In the genomic region with DNA sequence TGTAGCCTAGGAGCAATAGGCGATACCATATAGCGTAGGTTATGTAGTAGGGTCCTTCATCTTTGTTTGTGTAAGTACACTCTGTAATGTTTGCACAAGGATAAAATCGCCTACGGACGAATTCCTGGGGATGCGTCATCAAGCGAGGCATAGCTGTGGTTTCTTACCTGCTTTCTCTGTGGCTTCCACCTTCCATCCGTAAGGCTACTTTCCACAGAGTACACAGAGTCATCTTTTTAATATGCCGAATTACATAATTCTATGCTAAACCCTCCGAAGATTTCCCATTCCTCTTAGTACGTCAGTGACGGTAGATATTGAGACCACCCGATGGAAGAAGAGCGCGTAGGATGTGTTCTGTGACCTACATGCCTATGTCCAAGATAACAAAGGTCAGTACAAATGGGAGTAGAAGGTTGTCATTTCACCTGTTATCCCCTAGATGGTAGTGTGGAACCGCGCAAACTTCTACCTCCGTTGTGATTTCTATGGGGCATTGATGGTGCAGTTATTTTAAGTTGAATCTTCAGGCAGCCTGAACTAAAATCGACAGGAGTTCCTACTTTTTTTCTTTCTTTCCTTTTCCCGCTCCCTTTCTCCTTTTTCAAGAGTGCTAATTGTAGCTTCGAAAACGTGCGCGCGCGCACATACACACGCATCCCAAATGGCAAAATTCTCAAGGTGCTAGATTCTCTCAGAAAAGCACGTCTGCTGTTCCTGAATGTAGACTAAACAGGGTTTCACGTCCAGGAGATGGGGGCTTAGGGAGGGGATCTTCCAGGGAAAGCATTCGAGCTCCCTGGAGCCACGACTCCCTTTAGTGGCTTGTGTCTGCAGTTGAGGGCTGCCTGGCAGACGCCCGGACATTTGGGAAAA, we compare ENCODE assay signal across 8 cellular contexts.
A peak's percentile ranks its signal among the peaks of the same experiment; 100 is the strongest.
DNase-seq lines count a peak whose midpoint lies in the region; ATAC-seq and TF ChIP-seq lines count a peak whose summit lies in the region.

No MANE protein-coding gene starts in this region.

- H3K4me3 ChIP-seq in RWPE2 (ENCODE audit: severe bottlenecking): peak overlapping the region; percentile 12

- no peaks in the 10 kb centered on the region for H3K9me3 ChIP-seq in RWPE2 (ENCODE audit: severe bottlenecking)

- H3K36me3 ChIP-seq in RWPE2 (ENCODE audit: low read depth): no peaks in the 10 kb centered on the region

- ATAC-seq in GM21529 (IDR thresholded peaks at IDR 0.05; ENCODE audit: unreplicated experiment): peak; percentile 96
- peak; percentile 94 for ATAC-seq in RWPE2 (ENCODE audit: low read depth)

- TF ChIP-seq POLR2A in erythroblast (IDR thresholded peaks at IDR 0.05; ENCODE audit: low read length): no peak

- peak; percentile 93 for TF ChIP-seq CTCF in RWPE2 (IDR thresholded peaks at IDR 0.05; ENCODE audit: poor library complexity, severe bottlenecking)

- peak overlapping the region; percentile 85 for H3K27ac ChIP-seq in RWPE2 (ENCODE audit: poor library complexity, severe bottlenecking)

- H3K4me1 ChIP-seq in RWPE2 (ENCODE audit: insufficient read depth, poor library complexity, severe bottlenecking): peaks cover 28% of the 10 kb centered on the region

- no peaks in the 10 kb centered on the region for H3K27me3 ChIP-seq in RWPE2 (ENCODE audit: insufficient read depth, poor library complexity, severe bottlenecking)

- DNase-seq in activated CD4-positive, alpha-beta T cell treated with anti-CD3 and anti-CD28 coated beads for 48 hours: peak; percentile 17
- DNase-seq in activated CD4-positive, alpha-beta T cell treated with anti-CD3 and anti-CD28 coated beads for 1 hour: no peak
- DNase-seq in HPDE6-E6E7 (ENCODE audit: extremely low spot score) (peak; percentile 71), RWPE2 (ENCODE audit: low spot score) (peak; percentile 88), erythroblast (lab: John Stamatoyannopoulos, UW) (peak; percentile 53 to 68), mucosa of gallbladder (ENCODE audit: low spot score) (peak; percentile 48), GOT3 (lab: John Stamatoyannopoulos, UW) (no peak)

Comparison
In these comparisons a context has a peak if more than half of its experiments do, and no peak if none do; other contexts are left out.
1. DNase-seq: peak in activated CD4-positive, alpha-beta T cell treated with anti-CD3 and anti-CD28 coated beads for 48 hours (single experiment), HPDE6-E6E7 (single experiment), RWPE2 (single experiment), erythroblast (2 of 2) and mucosa of gallbladder (single experiment); none in activated CD4-positive, alpha-beta T cell treated with anti-CD3 and anti-CD28 coated beads for 1 hour (single experiment) and GOT3 (single experiment).